Comparison of ENCODE assay signal across 26 cellular contexts in genomic region chr2:200180943-200181342, GRCh38.
"Had no signal": no experiment of that assay in that cellular context is flagged by ENCODE, and none has a peak within 500 bp of the region (broad histone marks: within the 10 kb centered on the region; RNA-seq: fewer than 3 reads in every experiment).

No MANE protein-coding gene starts in this region.

- ATAC-seq: heart right ventricle; left colon; left lung; lower lobe of right lung; right lobe of liver; stimulated activated effector memory CD8-positive, alpha-beta T cell treated with anti-CD3 and anti-CD28 coated beads, Interleukin-12 subunit alpha, Interleukin-12 subunit beta, amount 100 ng/mL, for 72 hours had no signal

- H3K27me3 ChIP-seq: hepatocyte, ovary, right atrium auricular region, right lobe of liver, uterus had no signal

- H3K36me3 Mint-ChIP-seq: mesothelial cell of epicardium; stimulated activated effector memory CD8-positive, alpha-beta T cell treated with anti-CD3 and anti-CD28 coated beads, Interleukin-12 subunit alpha, Interleukin-12 subunit beta, amount 100 ng/mL, for 72 hours; type B pancreatic cell had no signal

- H3K27ac Mint-ChIP-seq: mesothelial cell of epicardium; naive B cell; progenitor cell of endocrine pancreas; stimulated activated effector memory CD8-positive, alpha-beta T cell treated with anti-CD3 and anti-CD28 coated beads, Interleukin-12 subunit alpha, Interleukin-12 subunit beta, amount 100 ng/mL, for 72 hours; stimulated activated naive CD8-positive, alpha-beta T cell treated with anti-CD3 and anti-CD28 coated beads, Interleukin-15, Interleukin-2, amounts not matched to agents 100 ng/mL and 50 ng/mL, for 24 hours; type B pancreatic cell had no signal

- H3K79me2 ChIP-seq: hepatocyte had no signal

- H3K9me3 Mint-ChIP-seq: mesothelial cell of epicardium; naive B cell; nephron; neural crest cell; stimulated activated effector memory CD8-positive, alpha-beta T cell treated with anti-CD3 and anti-CD28 coated beads, Interleukin-12 subunit alpha, Interleukin-12 subunit beta, amount 100 ng/mL, for 72 hours; stimulated activated naive CD8-positive, alpha-beta T cell treated with anti-CD3 and anti-CD28 coated beads, Interleukin-15, Interleukin-2, amounts not matched to agents 100 ng/mL and 50 ng/mL, for 24 hours had no signal

- H3K4me1 ChIP-seq: left lung, lower lobe of right lung, uterus had no signal

- H3K27ac ChIP-seq: heart right ventricle, hepatocyte, left lung, lower lobe of right lung, ovary, right atrium auricular region, right lobe of liver, tibial nerve, uterus had no signal

- DNase-seq: heart right ventricle; kidney glomerular epithelial cell; left colon; left lung; lower lobe of right lung; mammary epithelial cell; mesenchymal stem cell; naive B cell; ovary; right lobe of liver; stimulated activated CD4-positive, alpha-beta T cell treated with anti-CD3 and anti-CD28 coated beads, Interleukin-1b, Interleukin-23, amount 100 ng/mL, for 48 hours; stimulated activated CD4-positive, alpha-beta T cell treated with anti-CD3 and anti-CD28 coated beads, Interleukin-2, amount 100 ng/mL, for 48 hours; stimulated activated naive CD4-positive, alpha-beta T cell; uterus had no signal

- H2AFZ ChIP-seq: hepatocyte had no signal

- H3K4me2 ChIP-seq: hepatocyte, smooth muscle cell had no signal

- H3K4me1 Mint-ChIP-seq: naive B cell; stimulated activated effector memory CD8-positive, alpha-beta T cell treated with anti-CD3 and anti-CD28 coated beads, Interleukin-12 subunit alpha, Interleukin-12 subunit beta, amount 100 ng/mL, for 72 hours had no signal

- H3K9me3 ChIP-seq: heart right ventricle, left lung, lower lobe of right lung, ovary, right atrium auricular region, right lobe of liver, tibial nerve, uterus had no signal

- H3K4me3 Mint-ChIP-seq: mesothelial cell of epicardium; naive B cell; nephron; neural crest cell; stimulated activated effector memory CD8-positive, alpha-beta T cell treated with anti-CD3 and anti-CD28 coated beads, Interleukin-12 subunit alpha, Interleukin-12 subunit beta, amount 100 ng/mL, for 72 hours; stimulated activated naive CD8-positive, alpha-beta T cell treated with anti-CD3 and anti-CD28 coated beads, Interleukin-15, Interleukin-2, amounts not matched to agents 100 ng/mL and 50 ng/mL, for 24 hours; type B pancreatic cell had no signal

- H3K4me3 ChIP-seq: heart right ventricle, hepatocyte, left lung, lower lobe of right lung, ovary, right atrium auricular region, right lobe of liver, smooth muscle cell, tibial nerve, uterus had no signal

- FAIRE-seq: keratinocyte had no signal

- H3K36me3 ChIP-seq: heart right ventricle, left lung, lower lobe of right lung, ovary, right atrium auricular region, right lobe of liver, tibial nerve, uterus had no signal
